ENCODE assay signal across 8 cellular contexts in the genomic region with DNA sequence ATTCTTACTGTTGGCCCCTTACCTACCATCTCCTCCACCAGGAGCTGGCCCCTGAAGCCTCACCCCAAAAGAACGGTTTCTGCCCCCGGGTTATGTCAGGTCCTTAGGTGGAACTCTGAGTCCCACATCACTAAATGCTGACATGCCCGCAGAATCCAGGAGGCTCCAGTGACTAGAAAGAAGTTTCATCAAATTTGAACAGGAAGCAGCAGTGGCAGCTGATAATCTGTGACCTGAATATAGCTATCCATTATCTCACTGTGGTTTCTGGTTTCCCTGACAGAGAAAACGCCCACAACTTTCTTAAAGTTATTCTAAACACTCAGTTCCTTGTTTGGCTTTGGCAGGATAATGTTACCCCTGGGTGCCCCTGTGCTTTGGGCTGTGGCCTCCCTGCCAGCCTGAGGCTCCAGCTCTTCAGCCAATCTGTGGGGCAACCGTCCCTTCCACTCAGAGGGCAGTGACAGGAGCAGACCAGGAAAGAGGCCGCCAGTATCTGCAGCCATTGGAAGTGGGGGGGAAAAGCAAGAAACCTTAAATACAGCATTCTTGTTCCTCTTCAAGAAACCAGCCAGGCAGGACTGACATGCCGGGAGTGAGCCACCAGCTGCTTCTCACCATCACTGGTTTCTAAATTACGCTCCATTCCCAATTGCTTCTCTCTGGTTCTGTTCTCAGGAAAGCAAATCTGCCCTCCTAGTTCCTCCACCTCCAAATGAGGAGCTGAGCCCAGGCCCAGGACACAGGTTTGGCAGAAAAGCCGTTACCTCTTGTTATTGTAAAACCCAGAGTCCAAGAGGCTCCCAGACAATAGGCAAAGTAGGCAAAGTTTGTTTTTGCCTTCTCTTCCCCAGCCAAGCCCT. TPM values are rescaled to one million over a fixed set of nuclear protein-coding genes. Genes with fewer than 3 reads are reported as not detected.
DNase-seq lines count a peak whose midpoint lies in the region; ATAC-seq and TF ChIP-seq lines count a peak whose summit lies in the region.

No MANE protein-coding gene starts in this region.

- H3K36me3 Mint-ChIP-seq in activated CD4-positive, alpha-beta T cell treated with anti-CD3 and anti-CD28 coated beads, Interleukin-2, amount 10 ng/mL, durations not matched to agents 7 days and 5 days (ENCODE audit: low read depth) = no peaks in the 10 kb centered on the region

- peaks cover 10 to 11% of the 10 kb centered on the region in 2 donors for H3K4me1 ChIP-seq in gastrocnemius medialis

- H3K4me3 Mint-ChIP-seq in activated CD4-positive, alpha-beta T cell treated with anti-CD3 and anti-CD28 coated beads, Interleukin-2, amount 10 ng/mL, durations not matched to agents 7 days and 5 days = peak overlapping the region; percentile 65

- no peaks in the 10 kb centered on the region for H3K27me3 Mint-ChIP-seq in activated CD4-positive, alpha-beta T cell treated with anti-CD3 and anti-CD28 coated beads, Interleukin-2, amount 10 ng/mL, durations not matched to agents 7 days and 5 days

- H3K36me3 ChIP-seq in gastrocnemius medialis = no peaks in the 10 kb centered on the region

- POLR2A ChIA-PET in activated CD4-positive, alpha-beta T cell treated with anti-CD3 and anti-CD28 coated beads, Interleukin-2, amount 10 ng/mL, durations not matched to agents 7 days and 5 days (lab: Charles Lee) = no interaction called here

- no peak for TF ChIP-seq POLR2A in gastrocnemius medialis (IDR thresholded peaks at IDR 0.05)

- H3K4me3 ChIP-seq in gastrocnemius medialis = no peak overlapping the region

- H3K9me3 Mint-ChIP-seq in activated CD4-positive, alpha-beta T cell treated with anti-CD3 and anti-CD28 coated beads, Interleukin-2, amount 10 ng/mL, durations not matched to agents 7 days and 5 days = no peaks in the 10 kb centered on the region

- peaks cover 59% of the 10 kb centered on the region for H3K4me1 Mint-ChIP-seq in activated CD4-positive, alpha-beta T cell treated with anti-CD3 and anti-CD28 coated beads, Interleukin-2, amount 10 ng/mL, durations not matched to agents 7 days and 5 days

- H3K27me3 ChIP-seq in gastrocnemius medialis = no peaks in the 10 kb centered on the region

- DNase-seq in Caki2 (ENCODE audit: low read depth) (peak; percentile 84), germinal center (ENCODE audit: low spot score) (peak; percentile 55), gastrocnemius medialis (peak in 1 of 2 donors; percentile 27), GOT3 (lab: John Stamatoyannopoulos, UW) (no peak), DMS153 treated with DMSO at 0.1 percent for 48 hours (lab: John Stamatoyannopoulos, UW; ENCODE audit: unreplicated experiment) (no peak)
- DNase-seq in activated CD4-positive, alpha-beta T cell treated with anti-CD3 and anti-CD28 coated beads, Interleukin-2, amount 10 ng/mL, durations not matched to agents 7 days and 5 days = peak; percentile 59

- no peak; the same call in 1 of the 2 replicates for TF ChIP-seq RAD21 in Ishikawa (IDR thresholded peaks at IDR 0.05; ENCODE audit: low read depth)

- H3K27ac ChIP-seq in gastrocnemius medialis = peak overlapping the region; percentile 41 to 76 (median 64)

- CTCF ChIA-PET in activated CD4-positive, alpha-beta T cell treated with anti-CD3 and anti-CD28 coated beads, Interleukin-2, amount 10 ng/mL, durations not matched to agents 7 days and 5 days (lab: Charles Lee) = interaction anchor here (0.6 to 2.1 kb wide), 13 partner anchors 10 to 101 kb away, joined by 3 to 12 read pairs (median 4); no protein-coding TSS in a partner anchor

- H3K27ac Mint-ChIP-seq in activated CD4-positive, alpha-beta T cell treated with anti-CD3 and anti-CD28 coated beads, Interleukin-2, amount 10 ng/mL, durations not matched to agents 7 days and 5 days = peak overlapping the region; percentile 95

- no peaks in the 10 kb centered on the region for H3K9me3 ChIP-seq in gastrocnemius medialis

- ATAC-seq in GM21360 (IDR thresholded peaks at IDR 0.05; ENCODE audit: unreplicated experiment) (peak; percentile 48), gastrocnemius medialis (peak; percentile 43 to 69)

- no peak for TF ChIP-seq CTCF in gastrocnemius medialis (IDR thresholded peaks at IDR 0.05 in 4 of 5, conservative IDR thresholded peaks at IDR 0.05 in 1 of 5)

- TF ChIP-seq EP300 in Ishikawa (IDR thresholded peaks at IDR 0.05; ENCODE audit: borderline replicate concordance) = no peak

- in situ Hi-C loops in Caki2 (cut with HindIII; ENCODE audit: low pct_unique_long_range_greater_than_20kb, low sequenced_read_pairs) (no loop called here), gastrocnemius medialis (cut with MboI; ENCODE audit: low sequenced_read_pairs in 4 of 4) (no loop called here)

- intact Hi-C loops in gastrocnemius medialis (cut with DNase I; ENCODE audit: low total_unique reads) = loop anchor here (5.0 kb wide), 2 partner anchors 69 to 126 kb away; no protein-coding TSS in a partner anchor

TF ChIP-seq in Ishikawa, 13 proteins besides CTCF, POLR2A, EP300 and RAD21:
- TF ChIP-seq ZBTB7A (IDR thresholded peaks at IDR 0.05; ENCODE audit: low read depth) = no peak
- TF ChIP-seq TEAD4 (IDR thresholded peaks at IDR 0.05) = 0 out of 2 replicates have a peak, but pooled peaks have one; percentile 8
- TF ChIP-seq TAF1 (IDR thresholded peaks at IDR 0.05; ENCODE audit: low read depth) = peak; percentile 50; the same call in 1 of the 2 replicates

RNA-seq across cellular contexts. Expression of a gene that starts 41.2 kb away (rescaled TPM):
- total RNA-seq in Caki2 (2014; rRNA removed; shearing (Covaris generic); ENCODE audit: low replicate concordance) = 95.8 and 96.6 TPM in 2 replicates
- 10 to 100 TPM; 75.5 to 86.4 TPM for total RNA-seq in activated CD4-positive, alpha-beta T cell treated with anti-CD3 and anti-CD28 coated beads, Interleukin-2, amount 10 ng/mL, durations not matched to agents 7 days and 5 days
- 100 to 1,000 TPM; 129 to 299 (median 210) TPM for total RNA-seq in gastrocnemius medialis

RNA-seq across cellular contexts. Expression of a gene that starts 45.8 kb away (rescaled TPM):
- total RNA-seq in Caki2 (2014; rRNA removed; shearing (Covaris generic); ENCODE audit: low replicate concordance) = 27.6 and 31.4 TPM in 2 replicates
- under 1 TPM; 0.89 to 0.96 TPM for total RNA-seq in activated CD4-positive, alpha-beta T cell treated with anti-CD3 and anti-CD28 coated beads, Interleukin-2, amount 10 ng/mL, durations not matched to agents 7 days and 5 days
- total RNA-seq in gastrocnemius medialis = 1 to 10 TPM in 3 of 4 donors, under 1 TPM in 1; 0.83 to 5.0 (median 2.3) TPM

Comparison
In these comparisons a context has a peak if more than half of its experiments do, and no peak if none do; other contexts are left out.
1. DNase-seq: peak in Caki2 (single experiment), activated CD4-positive, alpha-beta T cell treated with anti-CD3 and anti-CD28 coated beads, Interleukin-2, amount 10 ng/mL, durations not matched to agents 7 days and 5 days (single experiment) and germinal center (single experiment); none in GOT3 (single experiment) and DMS153 treated with DMSO at 0.1 percent for 48 hours (single experiment).